18 cellular contexts compared by ENCODE assay signal in genomic region chr13:44873486-44873885, GRCh38.
"Had no signal": no experiment of that assay in that cellular context is flagged by ENCODE, and none has a peak within 500 bp of the region (broad histone marks: within the 10 kb centered on the region; RNA-seq: fewer than 3 reads in every experiment).

No MANE protein-coding gene starts in this region.

- H3K4me3 Mint-ChIP-seq: activated CD4-positive, alpha-beta memory T cell treated with anti-CD3 and anti-CD28 coated beads, Interleukin-2, amount 10 ng/mL, durations not matched to agents 7 days and 5 days; activated CD4-positive, alpha-beta T cell treated with anti-CD3 and anti-CD28 coated beads for 36 hours; activated T-cell treated with anti-CD3 and anti-CD28 coated beads, Interleukin-2, amount 50 U/mL, for 24 hours; effector memory CD8-positive, alpha-beta T cell; natural killer cell had no signal

- H3K4me3 ChIP-seq: heart left ventricle, transverse colon, vagina had no signal

- H3K9me3 Mint-ChIP-seq: activated CD4-positive, alpha-beta memory T cell treated with anti-CD3 and anti-CD28 coated beads, Interleukin-2, amount 10 ng/mL, durations not matched to agents 7 days and 5 days; natural killer cell had no signal

- H3K36me3 ChIP-seq: heart left ventricle, transverse colon, vagina had no signal

- H3K4me1 ChIP-seq: vagina had no signal

- H3K9me3 ChIP-seq: transverse colon, vagina had no signal

- H3K27ac ChIP-seq: heart left ventricle, transverse colon, vagina had no signal

- H3K27me3 ChIP-seq: heart left ventricle, transverse colon, vagina had no signal

- DNase-seq: activated CD4-positive, alpha-beta memory T cell treated with anti-CD3 and anti-CD28 coated beads, Interleukin-2, amount 10 ng/mL, durations not matched to agents 7 days and 5 days; activated CD4-positive, alpha-beta T cell treated with anti-CD3 and anti-CD28 coated beads for 36 hours; activated effector memory CD4-positive, alpha-beta T cell treated with Interleukin-2 at 50 U/mL for 16 hours; activated T-cell treated with anti-CD3 and anti-CD28 coated beads, Interleukin-2, amount 50 U/mL, for 24 hours; amniotic stem cell; dermis blood vessel endothelial cell; effector memory CD8-positive, alpha-beta T cell; foreskin melanocyte; heart left ventricle; natural killer cell; occipital lobe; stimulated activated CD4-positive, alpha-beta T cell treated with anti-CD3 and anti-CD28 coated beads, Interleukin-4, amount 100 ng/mL, for 1 hour; stimulated activated naive CD4-positive, alpha-beta T cell; T-helper 1 cell; transverse colon had no signal

- H3K36me3 Mint-ChIP-seq: natural killer cell had no signal

- ATAC-seq: activated CD4-positive, alpha-beta T cell treated with anti-CD3 and anti-CD28 coated beads for 36 hours; activated naive CD4-positive, alpha-beta T cell treated with anti-CD3 and anti-CD28 coated beads, Interleukin-2, amount 50 U/mL, for 72 hours; effector memory CD8-positive, alpha-beta T cell; natural killer cell; SK-N-SH treated with all-trans-retinoic acid at 6 μM for 48 hours had no signal

- H3K4me1 Mint-ChIP-seq: natural killer cell had no signal

- H3K27ac Mint-ChIP-seq: activated CD4-positive, alpha-beta memory T cell treated with anti-CD3 and anti-CD28 coated beads, Interleukin-2, amount 10 ng/mL, durations not matched to agents 7 days and 5 days; activated CD4-positive, alpha-beta T cell treated with anti-CD3 and anti-CD28 coated beads for 36 hours; activated naive CD4-positive, alpha-beta T cell treated with anti-CD3 and anti-CD28 coated beads, Interleukin-2, amount 50 U/mL, for 72 hours; activated T-cell treated with anti-CD3 and anti-CD28 coated beads, Interleukin-2, amount 50 U/mL, for 24 hours; effector memory CD8-positive, alpha-beta T cell; natural killer cell had no signal
